In genomic region chr19:32438751-32439150, GRCh38 we compare ENCODE assay signal across 7 cellular contexts.
"Had no signal": no experiment of that assay in that cellular context is flagged by ENCODE, and none has a peak within 500 bp of the region (broad histone marks: within the 10 kb centered on the region; RNA-seq: fewer than 3 reads in every experiment).

No MANE protein-coding gene starts in this region.

- FAIRE-seq: HTR-8/SVneo, K562 had no signal

- ATAC-seq: K562 had no signal

- H3K9ac ChIP-seq: KMS-11 had no signal

- H3K4me2 ChIP-seq: KMS-11 had no signal

- H3K4me3 ChIP-seq: K562 had no signal

- H3K27ac ChIP-seq: HL-60, KMS-11 had no signal

- DNase-seq: IMR-90, KBM-7, KG1 had no signal
